Comparison of ENCODE assay signal across 17 cellular contexts in genomic region chr3:67094167-67094566, GRCh38.
DNase-seq lines count a peak whose midpoint lies in the region; ATAC-seq and TF ChIP-seq lines count a peak whose summit lies in the region.
"Had no signal": no experiment of that assay in that cellular context is flagged by ENCODE, and none has a peak within 500 bp of the region (broad histone marks: within the 10 kb centered on the region; RNA-seq: fewer than 3 reads in every experiment).

No MANE protein-coding gene starts in this region.

- H2AFZ ChIP-seq in smooth muscle cell (ENCODE audit: low read depth), result peak overlapping the region; percentile 2

- peak; percentile 72 for ATAC-seq in HG02973 (IDR thresholded peaks at IDR 0.05; ENCODE audit: unreplicated experiment)
- peak; percentile 50 for ATAC-seq in left colon
- ATAC-seq: CD8-positive, alpha-beta T cell; Panc1 had no signal

- H3K27me3 ChIP-seq in smooth muscle cell (ENCODE audit: low read depth), result no peaks in the 10 kb centered on the region
- H3K27me3 ChIP-seq: BLaER1 treated with 17β-estradiol and CSF1 and Interleukin-3, amounts not matched to agents 10 nM and 100 nM; SJSA1 had no signal

- H3K79me2 ChIP-seq in smooth muscle cell (ENCODE audit: low read depth), result no peaks in the 10 kb centered on the region

- WGBS in smooth muscle cell (ENCODE audit: low lambda C conversion rate), result 43% methylated on average over 5 of the region's 5 CpGs

- no peaks in the 10 kb centered on the region for H3K4me1 ChIP-seq in smooth muscle cell (ENCODE audit: low read depth)
- H3K4me1 ChIP-seq: SJSA1 had no signal

- H4K20me1 ChIP-seq in smooth muscle cell (ENCODE audit: low read depth), result no peaks in the 10 kb centered on the region
- H4K20me1 ChIP-seq: BLaER1 treated with 17β-estradiol and CSF1 and Interleukin-3, amounts not matched to agents 10 nM and 100 nM had no signal

- H3K36me3 ChIP-seq in smooth muscle cell (ENCODE audit: low read depth), result no peaks in the 10 kb centered on the region
- H3K36me3 ChIP-seq: BLaER1 treated with 17β-estradiol and CSF1 and Interleukin-3, amounts not matched to agents 10 nM and 100 nM; SJSA1 had no signal

- H3K27ac ChIP-seq in smooth muscle cell (ENCODE audit: low read depth), result no peak overlapping the region
- H3K27ac ChIP-seq: BLaER1 treated with 17β-estradiol and CSF1 and Interleukin-3, amounts not matched to agents 10 nM and 100 nM; SJSA1 had no signal

- no peak overlapping the region for H3K9ac ChIP-seq in smooth muscle cell (ENCODE audit: low read depth)
- H3K9ac ChIP-seq: BLaER1 treated with 17β-estradiol and CSF1 and Interleukin-3, amounts not matched to agents 10 nM and 100 nM had no signal

- peak overlapping the region; percentile 60 for H3K4me2 ChIP-seq in smooth muscle cell
- H3K4me2 ChIP-seq: BLaER1 treated with 17β-estradiol and CSF1 and Interleukin-3, amounts not matched to agents 10 nM and 100 nM had no signal

- H3K9me3 ChIP-seq in smooth muscle cell (replicated peaks; ENCODE audit: low read depth), result no peaks in the 10 kb centered on the region
- H3K9me3 ChIP-seq: SJSA1 had no signal

- TF ChIP-seq CTCF in smooth muscle cell (IDR thresholded peaks at IDR 0.05; ENCODE audit: borderline replicate concordance, insufficient read depth, poor library complexity, severe bottlenecking), result no peak

- H3K4me3 ChIP-seq in smooth muscle cell, result no peak overlapping the region
- H3K4me3 ChIP-seq: BLaER1 treated with 17β-estradiol and CSF1 and Interleukin-3, amounts not matched to agents 10 nM and 100 nM; SJSA1 had no signal

- peaks cover 10% of the 10 kb centered on the region for H3F3A ChIP-seq in smooth muscle cell (ENCODE audit: low read depth)

- intact Hi-C loops in left colon (cut with DNase I, micrococcal nuclease), result no loop called here

- DNase-seq in NOMO-1 treated with DMSO at 0.1 percent for 48 hours (lab: John Stamatoyannopoulos, UW; ENCODE audit: unreplicated experiment), result peak; percentile 33
- DNase-seq in left colon, result peak in 1 of 2 donors; percentile 31
- DNase-seq in smooth muscle cell (lab: John Stamatoyannopoulos, UW; ENCODE audit: unreplicated experiment), result no peak
- no peak for DNase-seq in cortex of kidney (lab: John Stamatoyannopoulos, UW)
- DNase-seq in UCSD-AML1 (lab: John Stamatoyannopoulos, UW; ENCODE audit: unreplicated experiment), result no peak
- no peak for DNase-seq in middle frontal gyrus (ENCODE audit: extremely low spot score, low spot score)
- DNase-seq: Calu3; CD8-positive, alpha-beta T cell; MM.1S; NCI-H1092; NCI-H1436 treated with DMSO at 0.1 percent for 48 hours; NCI-H446 treated with DMSO at 0.1 percent for 48 hours; NCI-H774 had no signal
